Comparison of ENCODE assay signal across 16 cellular contexts in the genomic region with DNA sequence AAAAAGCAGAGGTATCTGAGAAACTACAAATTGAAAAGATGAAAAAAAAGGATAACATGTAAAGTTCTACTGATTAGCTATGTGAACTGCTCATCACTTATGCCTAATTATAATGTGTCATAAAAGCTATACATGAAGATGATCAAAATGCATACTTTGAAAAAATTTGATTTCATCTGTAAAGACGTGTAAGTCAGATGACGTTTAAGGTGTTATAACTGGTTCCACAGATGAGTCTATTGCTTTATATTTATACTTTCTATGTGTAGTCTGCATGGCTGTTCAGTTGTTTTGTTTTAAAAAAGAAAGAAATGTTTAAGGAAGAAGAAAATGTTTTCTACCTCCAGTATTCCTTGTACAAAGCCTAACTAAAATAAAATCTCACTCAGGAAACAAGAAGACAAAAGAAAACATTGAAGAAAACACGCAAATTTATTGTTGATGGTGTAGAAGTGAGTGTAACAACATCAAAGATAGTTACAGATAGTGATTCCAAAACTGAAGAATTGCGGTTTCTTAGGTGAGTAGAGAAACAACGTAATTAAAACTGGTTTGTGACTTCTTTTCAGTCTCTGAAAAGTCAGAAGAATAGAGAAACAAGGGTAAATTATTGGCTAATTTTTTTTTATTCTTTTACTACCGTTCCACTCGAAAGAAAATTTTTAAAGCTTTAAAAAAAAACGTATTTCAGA. TPM values are rescaled to one million over a fixed set of nuclear protein-coding genes. Genes with fewer than 3 reads are reported as not detected.
DNase-seq lines count a peak whose midpoint lies in the region; ATAC-seq and TF ChIP-seq lines count a peak whose summit lies in the region.
"Had no signal": no experiment of that assay in that cellular context is flagged by ENCODE, and none has a peak within 500 bp of the region (broad histone marks: within the 10 kb centered on the region; RNA-seq: fewer than 3 reads in every experiment).

No MANE protein-coding gene starts in this region.

- peak overlapping the region; percentile 84 for H3K27ac Mint-ChIP-seq in activated T-cell treated with anti-CD3 and anti-CD28 coated beads, Interleukin-2, amount 50 U/mL, for 72 hours
- H3K27ac Mint-ChIP-seq in T-cell (peak overlapping the region; percentile 23 to 46), Calu3 (ENCODE audit: unreplicated experiment) (no peak overlapping the region)
- H3K27ac Mint-ChIP-seq in effector memory CD8-positive, alpha-beta T cell = peak overlapping the region in 1 of 2 donors; percentile 92
- H3K27ac Mint-ChIP-seq in activated T-helper 2 cell treated with anti-CD3 and anti-CD28 coated beads, Interferon-gamma antibody, Interleukin-2, Interleukin-4, amounts not matched to agents 10 μg/mL and 5 μg/mL and 100 μg/mL, durations not matched to agents 14 hours and 24 hours and 36 hours = no peak overlapping the region

- ATAC-seq in activated T-cell treated with anti-CD3 and anti-CD28 coated beads, Interleukin-2, amount 50 U/mL, for 72 hours (replicated peaks in 1 of 2) = peak in 1 of 2 donors; percentile 72
- ATAC-seq in T-cell (replicated peaks in 1 of 4) = no peak
- ATAC-seq in effector memory CD8-positive, alpha-beta T cell (replicated peaks) = peak; percentile 22

- no TSS peak for BruUV-seq in Calu3 (replicated peaks; lab: Mats Ljungman, UMichigan)

- CTCF ChIA-PET in T-cell (lab: Charles Lee) = no interaction called here
- CTCF ChIA-PET in Calu3 (lab: Charles Lee) = no interaction called here

- H3K27me3 Mint-ChIP-seq in activated T-cell treated with anti-CD3 and anti-CD28 coated beads, Interleukin-2, amount 50 U/mL, for 72 hours (ENCODE audit: low read depth) = no peaks in the 10 kb centered on the region
- no peaks in the 10 kb centered on the region for H3K27me3 Mint-ChIP-seq in T-cell
- no peaks in the 10 kb centered on the region for H3K27me3 Mint-ChIP-seq in effector memory CD8-positive, alpha-beta T cell
- H3K27me3 Mint-ChIP-seq in activated T-helper 2 cell treated with anti-CD3 and anti-CD28 coated beads, Interferon-gamma antibody, Interleukin-2, Interleukin-4, amounts not matched to agents 10 μg/mL and 5 μg/mL and 100 μg/mL, durations not matched to agents 14 hours and 24 hours and 36 hours (ENCODE audit: low read depth) = no peaks in the 10 kb centered on the region
- H3K27me3 Mint-ChIP-seq in Calu3 (ENCODE audit: unreplicated experiment) = no peaks in the 10 kb centered on the region

- H3K4me3 Mint-ChIP-seq in activated T-cell treated with anti-CD3 and anti-CD28 coated beads, Interleukin-2, amount 50 U/mL, for 72 hours = peak overlapping the region in 1 of 2 donors; percentile 73
- H3K4me3 Mint-ChIP-seq in T-cell = no peak overlapping the region
- peak overlapping the region in 1 of 2 donors; percentile 45 for H3K4me3 Mint-ChIP-seq in effector memory CD8-positive, alpha-beta T cell
- no peak overlapping the region for H3K4me3 Mint-ChIP-seq in activated T-helper 2 cell treated with anti-CD3 and anti-CD28 coated beads, Interferon-gamma antibody, Interleukin-2, Interleukin-4, amounts not matched to agents 10 μg/mL and 5 μg/mL and 100 μg/mL, durations not matched to agents 14 hours and 24 hours and 36 hours (ENCODE audit: low read depth)
- H3K4me3 Mint-ChIP-seq in Calu3 (ENCODE audit: low read depth, unreplicated experiment) = no peak overlapping the region

- intact Hi-C loops in activated T-helper 2 cell treated with anti-CD3 and anti-CD28 coated beads, Interferon-gamma antibody, Interleukin-2, Interleukin-4, amounts not matched to agents 10 μg/mL and 5 μg/mL and 100 μg/mL, durations not matched to agents 14 hours and 24 hours and 36 hours (cut with micrococcal nuclease) = no loop called here
- intact Hi-C loops in Calu3 (cut with micrococcal nuclease; ENCODE audit: unreplicated experiment) = no loop called here

- no peaks in the 10 kb centered on the region for H3K9me3 Mint-ChIP-seq in activated T-cell treated with anti-CD3 and anti-CD28 coated beads, Interleukin-2, amount 50 U/mL, for 72 hours
- H3K9me3 Mint-ChIP-seq in T-cell (no peaks in the 10 kb centered on the region), Calu3 (ENCODE audit: low read depth, unreplicated experiment) (no peaks in the 10 kb centered on the region)
- H3K9me3 Mint-ChIP-seq in effector memory CD8-positive, alpha-beta T cell = no peaks in the 10 kb centered on the region
- no peaks in the 10 kb centered on the region for H3K9me3 Mint-ChIP-seq in activated T-helper 2 cell treated with anti-CD3 and anti-CD28 coated beads, Interferon-gamma antibody, Interleukin-2, Interleukin-4, amounts not matched to agents 10 μg/mL and 5 μg/mL and 100 μg/mL, durations not matched to agents 14 hours and 24 hours and 36 hours

- no peak for DNase-seq in activated T-cell treated with anti-CD3 and anti-CD28 coated beads, Interleukin-2, amount 50 U/mL, for 72 hours
- DNase-seq in activated T-cell treated with anti-CD3 and anti-CD28 coated beads, Interleukin-2, amount 50 U/mL, for 48 hours = no peak
- DNase-seq in T-cell (no peak), HuH-7.5 (ENCODE audit: low spot score) (no peak), Calu3 (no peak)
- no peak for DNase-seq in effector memory CD8-positive, alpha-beta T cell
- DNase-seq in activated T-helper 2 cell treated with anti-CD3 and anti-CD28 coated beads, Interferon-gamma antibody, Interleukin-2, Interleukin-4, amounts not matched to agents 10 μg/mL and 5 μg/mL and 100 μg/mL, durations not matched to agents 14 hours and 24 hours and 36 hours (ENCODE audit: low spot score) = no peak
- DNase-seq: C1 segment of cervical spinal cord, DMS79 treated with DMSO at 0.1 percent for 48 hours, NCI-H1417, NCI-H187, NCI-H2107, NCI-H510A, NCI-H748 treated with DMSO at 0.1 percent for 48 hours, OCI-M1, Right ventricle myocardium superior had no signal

- H3K36me3 Mint-ChIP-seq in activated T-cell treated with anti-CD3 and anti-CD28 coated beads, Interleukin-2, amount 50 U/mL, for 72 hours (ENCODE audit: insufficient read depth in 2 of 2) = peaks cover 5 to 21% of the 10 kb centered on the region in 2 donors
- peaks cover 47% of the 10 kb centered on the region for H3K36me3 Mint-ChIP-seq in T-cell
- H3K36me3 Mint-ChIP-seq in effector memory CD8-positive, alpha-beta T cell (ENCODE audit: insufficient read depth) = peaks cover 64% of the 10 kb centered on the region
- H3K36me3 Mint-ChIP-seq in activated T-helper 2 cell treated with anti-CD3 and anti-CD28 coated beads, Interferon-gamma antibody, Interleukin-2, Interleukin-4, amounts not matched to agents 10 μg/mL and 5 μg/mL and 100 μg/mL, durations not matched to agents 14 hours and 24 hours and 36 hours (ENCODE audit: low read depth) = peaks cover 50% of the 10 kb centered on the region
- H3K36me3 Mint-ChIP-seq in Calu3 (ENCODE audit: insufficient read depth, unreplicated experiment) = peaks cover 17% of the 10 kb centered on the region

- peaks cover 9% of the 10 kb centered on the region for H3K4me1 Mint-ChIP-seq in activated T-cell treated with anti-CD3 and anti-CD28 coated beads, Interleukin-2, amount 50 U/mL, for 72 hours (ENCODE audit: low read depth)
- H3K4me1 Mint-ChIP-seq in T-cell (peaks cover 7 to 16% (median 9%) of the 10 kb centered on the region in 3 donors), Calu3 (ENCODE audit: low read depth, unreplicated experiment) (peaks cover 6% of the 10 kb centered on the region)
- H3K4me1 Mint-ChIP-seq in effector memory CD8-positive, alpha-beta T cell (ENCODE audit: low read depth in 2 of 2) = peaks cover 2 to 22% of the 10 kb centered on the region in 2 donors
- peaks cover 12% of the 10 kb centered on the region for H3K4me1 Mint-ChIP-seq in activated T-helper 2 cell treated with anti-CD3 and anti-CD28 coated beads, Interferon-gamma antibody, Interleukin-2, Interleukin-4, amounts not matched to agents 10 μg/mL and 5 μg/mL and 100 μg/mL, durations not matched to agents 14 hours and 24 hours and 36 hours (ENCODE audit: low read depth)

- POLR2A ChIA-PET in T-cell (lab: Charles Lee) = interaction anchor here (0.6 to 0.7 kb wide), 3 partner anchors 11 to 26 kb away, joined by 3 to 4 read pairs (median 3); no protein-coding TSS in a partner anchor

- no peak for TF ChIP-seq CTCF in Calu3 (IDR thresholded peaks at IDR 0.05; ENCODE audit: unreplicated experiment)

RNA-seq across cellular contexts. Expression of gene SLK, which starts 38.4 kb away (rescaled TPM):
- 10 to 100 TPM; 22.5 to 25.1 TPM for total RNA-seq in activated T-cell treated with anti-CD3 and anti-CD28 coated beads, Interleukin-2, amount 50 U/mL, for 72 hours
- total RNA-seq in T-cell (10 to 100 TPM; 20.9 to 30.4 (median 27.3) TPM), Calu3 (2022) (25.6 and 31.2 TPM in 2 replicates)
- 25.2 and 26.7 TPM in 2 replicates for total RNA-seq in activated T-helper 2 cell treated with anti-CD3 and anti-CD28 coated beads, Interferon-gamma antibody, Interleukin-2, Interleukin-4, amounts not matched to agents 10 μg/mL and 5 μg/mL and 100 μg/mL, durations not matched to agents 14 hours and 24 hours and 36 hours

Comparison
In these comparisons a context has a peak if more than half of its experiments do, and no peak if none do; other contexts are left out.
1. H3K27ac Mint-ChIP-seq: peak in activated T-cell treated with anti-CD3 and anti-CD28 coated beads, Interleukin-2, amount 50 U/mL, for 72 hours (single experiment) and T-cell (2 of 2); none in activated T-helper 2 cell treated with anti-CD3 and anti-CD28 coated beads, Interferon-gamma antibody, Interleukin-2, Interleukin-4, amounts not matched to agents 10 μg/mL and 5 μg/mL and 100 μg/mL, durations not matched to agents 14 hours and 24 hours and 36 hours (single experiment) and Calu3 (single experiment).